ENCODE assay signal across 16 cellular contexts in genomic region chr5:131481569-131481968, GRCh38.
DNase-seq lines count a peak whose midpoint lies in the region; ATAC-seq lines count a peak whose summit lies in the region.
"Had no signal": no experiment of that assay in that cellular context is flagged by ENCODE, and none has a peak within 500 bp of the region (broad histone marks: within the 10 kb centered on the region; RNA-seq: fewer than 3 reads in every experiment).

No MANE protein-coding gene starts in this region.

- no peaks in the 10 kb centered on the region for H3K27me3 Mint-ChIP-seq in activated naive CD4-positive, alpha-beta T cell treated with anti-CD3 and anti-CD28 coated beads, Interleukin-2, amount 50 U/mL, for 24 hours
- H3K27me3 Mint-ChIP-seq in stimulated activated naive CD8-positive, alpha-beta T cell treated with anti-CD3 and anti-CD28 coated beads, Interleukin-15, Interleukin-2, amounts not matched to agents 100 ng/mL and 50 ng/mL, for 24 hours: no peaks in the 10 kb centered on the region

- no peak for ATAC-seq in activated naive CD4-positive, alpha-beta T cell treated with anti-CD3 and anti-CD28 coated beads, Interleukin-2, amount 50 U/mL, for 72 hours
- ATAC-seq in HG02571 (IDR thresholded peaks at IDR 0.05; ENCODE audit: unreplicated experiment): no peak
- ATAC-seq: body of pancreas, Right ventricle myocardium inferior had no signal

- peaks cover 36% of the 10 kb centered on the region for H3K36me3 Mint-ChIP-seq in activated naive CD4-positive, alpha-beta T cell treated with anti-CD3 and anti-CD28 coated beads, Interleukin-2, amount 50 U/mL, for 24 hours
- H3K36me3 Mint-ChIP-seq in activated naive CD4-positive, alpha-beta T cell treated with anti-CD3 and anti-CD28 coated beads, Interleukin-2, amount 50 U/mL, for 72 hours: peaks cover 17 to 59% of the 10 kb centered on the region in 2 donors
- H3K36me3 Mint-ChIP-seq in stimulated activated naive CD8-positive, alpha-beta T cell treated with anti-CD3 and anti-CD28 coated beads, Interleukin-15, Interleukin-2, amounts not matched to agents 100 ng/mL and 50 ng/mL, for 24 hours (ENCODE audit: low read depth): peaks cover 66% of the 10 kb centered on the region

- DNase-seq in activated naive CD4-positive, alpha-beta T cell treated with anti-CD3 and anti-CD28 coated beads, Interleukin-2, amount 50 U/mL, for 72 hours (ENCODE audit: low spot score in 2 of 2): no peak
- DNase-seq in OCI-M1 (lab: John Stamatoyannopoulos, UW) (peak; percentile 70), amniotic epithelial cell (ENCODE audit: low read depth) (peak; percentile 18), ureter (ENCODE audit: low spot score) (no peak)
- DNase-seq: activated CD4-positive, alpha-beta T cell treated with anti-CD3 and anti-CD28 coated beads, Interleukin-2, amount 50 U/mL, for 1 hour; activated naive CD4-positive, alpha-beta T cell treated with Interleukin-2 at 50 U/mL for 16 hours; body of pancreas; effector CD4-positive, alpha-beta T cell; erythroblast; NCI-H1694; NCI-H526 treated with DMSO at 0.1 percent for 48 hours; stimulated activated CD4-positive, alpha-beta T cell treated with anti-CD3 and anti-CD28 coated beads, Interleukin-1b, Interleukin-23, amount 100 ng/mL, for 48 hours had no signal

- peaks cover 62% of the 10 kb centered on the region for H3K4me1 Mint-ChIP-seq in activated naive CD4-positive, alpha-beta T cell treated with anti-CD3 and anti-CD28 coated beads, Interleukin-2, amount 50 U/mL, for 24 hours
- peaks cover 23% of the 10 kb centered on the region for H3K4me1 Mint-ChIP-seq in stimulated activated naive CD8-positive, alpha-beta T cell treated with anti-CD3 and anti-CD28 coated beads, Interleukin-15, Interleukin-2, amounts not matched to agents 100 ng/mL and 50 ng/mL, for 24 hours (ENCODE audit: low read depth)

- H3K9me3 Mint-ChIP-seq in activated naive CD4-positive, alpha-beta T cell treated with anti-CD3 and anti-CD28 coated beads, Interleukin-2, amount 50 U/mL, for 24 hours: no peaks in the 10 kb centered on the region
- H3K9me3 Mint-ChIP-seq in activated naive CD4-positive, alpha-beta T cell treated with anti-CD3 and anti-CD28 coated beads, Interleukin-2, amount 50 U/mL, for 72 hours: no peaks in the 10 kb centered on the region
- H3K9me3 Mint-ChIP-seq in stimulated activated naive CD8-positive, alpha-beta T cell treated with anti-CD3 and anti-CD28 coated beads, Interleukin-15, Interleukin-2, amounts not matched to agents 100 ng/mL and 50 ng/mL, for 24 hours: no peaks in the 10 kb centered on the region

- peak overlapping the region; percentile 42 for H3K4me3 Mint-ChIP-seq in activated naive CD4-positive, alpha-beta T cell treated with anti-CD3 and anti-CD28 coated beads, Interleukin-2, amount 50 U/mL, for 24 hours
- no peak overlapping the region for H3K4me3 Mint-ChIP-seq in stimulated activated naive CD8-positive, alpha-beta T cell treated with anti-CD3 and anti-CD28 coated beads, Interleukin-15, Interleukin-2, amounts not matched to agents 100 ng/mL and 50 ng/mL, for 24 hours

- peak overlapping the region; percentile 14 for H3K27ac Mint-ChIP-seq in activated naive CD4-positive, alpha-beta T cell treated with anti-CD3 and anti-CD28 coated beads, Interleukin-2, amount 50 U/mL, for 24 hours
- peak overlapping the region in 1 of 2 donors; percentile 77 for H3K27ac Mint-ChIP-seq in activated naive CD4-positive, alpha-beta T cell treated with anti-CD3 and anti-CD28 coated beads, Interleukin-2, amount 50 U/mL, for 72 hours
- H3K27ac Mint-ChIP-seq in stimulated activated naive CD8-positive, alpha-beta T cell treated with anti-CD3 and anti-CD28 coated beads, Interleukin-15, Interleukin-2, amounts not matched to agents 100 ng/mL and 50 ng/mL, for 24 hours: peak overlapping the region; percentile 21

Comparison
In these comparisons a context has a peak if more than half of its experiments do, and no peak if none do; other contexts are left out.
1. DNase-seq: peak in OCI-M1 (single experiment) and amniotic epithelial cell (single experiment); none in activated naive CD4-positive, alpha-beta T cell treated with anti-CD3 and anti-CD28 coated beads, Interleukin-2, amount 50 U/mL, for 72 hours (0 of 2) and ureter (single experiment).